26 cellular contexts compared by ENCODE assay signal in the genomic region with DNA sequence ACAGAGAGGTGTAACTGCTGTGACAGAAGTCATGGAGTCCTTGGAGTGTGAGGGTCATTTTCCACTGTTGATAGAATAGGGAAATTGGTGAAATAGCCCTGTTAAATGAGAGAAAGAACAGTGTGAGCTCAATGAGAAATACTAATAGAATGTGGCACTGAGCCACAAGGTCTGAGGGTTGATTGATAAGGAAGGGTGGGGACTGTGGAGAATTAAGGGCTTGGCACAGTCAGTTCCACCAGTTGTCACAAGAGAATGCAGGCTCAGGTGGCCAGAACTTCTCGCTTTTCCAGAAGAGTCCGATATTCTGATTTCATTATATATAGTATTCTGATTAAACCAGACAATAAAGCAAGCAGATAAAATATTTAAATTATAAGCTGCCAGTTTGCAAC. TPM values are rescaled to one million over a fixed set of nuclear protein-coding genes. Genes with fewer than 3 reads are reported as not detected.
DNase-seq lines count a peak whose midpoint lies in the region; ATAC-seq, FAIRE-seq and TF ChIP-seq lines count a peak whose summit lies in the region.
"Had no signal": no experiment of that assay in that cellular context is flagged by ENCODE, and none has a peak within 500 bp of the region (broad histone marks: within the 10 kb centered on the region; RNA-seq: fewer than 3 reads in every experiment).

No MANE protein-coding gene starts in this region.

- TF ChIP-seq POLR2A in body of pancreas (IDR thresholded peaks at IDR 0.05): no peak

- peaks cover 13% of the 10 kb centered on the region for H3K4me1 ChIP-seq in RWPE2 (ENCODE audit: insufficient read depth, poor library complexity, severe bottlenecking)
- H3K4me1 ChIP-seq in pancreas: no peaks in the 10 kb centered on the region
- H3K4me1 ChIP-seq in body of pancreas: no peaks in the 10 kb centered on the region

- H3K4me3 Mint-ChIP-seq in Calu3 (ENCODE audit: low read depth, unreplicated experiment) (peak overlapping the region; percentile 70), progenitor cell of endocrine pancreas (ENCODE audit: low read depth) (no peak overlapping the region)
- H3K4me3 Mint-ChIP-seq: activated CD4-positive, alpha-beta T cell treated with anti-CD3 and anti-CD28 coated beads, Interleukin-2, amount 10 ng/mL, durations not matched to agents 7 days and 5 days; CD14-positive monocyte; stimulated activated memory B cell treated with anti-CD40 and anti-IgM and Interleukin-4, amounts not matched to agents 10 μg/mL and 1 μg/mL and 100 μg/mL, for 72 hours had no signal

- BruUV-seq in Calu3 (replicated peaks; lab: Mats Ljungman, UMichigan): TSS peak; percentile 45

- TF ChIP-seq CTCF in Calu3 (IDR thresholded peaks at IDR 0.05; ENCODE audit: unreplicated experiment) (no peak), RWPE2 (IDR thresholded peaks at IDR 0.05; ENCODE audit: poor library complexity, severe bottlenecking) (no peak), pancreas (IDR thresholded peaks at IDR 0.05) (no peak), body of pancreas (IDR thresholded peaks at IDR 0.05) (no peak), progenitor cell of endocrine pancreas (IDR thresholded peaks at IDR 0.05; ENCODE audit: unreplicated experiment) (no peak)

- H3K4me3 ChIP-seq in RWPE2 (ENCODE audit: severe bottlenecking): no peak overlapping the region
- H3K4me3 ChIP-seq in pancreas: no peak overlapping the region
- H3K4me3 ChIP-seq in body of pancreas: no peak overlapping the region
- H3K4me3 ChIP-seq: heart right ventricle, thoracic aorta had no signal

- intact Hi-C loops in Calu3 (cut with micrococcal nuclease; ENCODE audit: unreplicated experiment) (loop anchor here (2.0 kb wide), 1 partner anchor 33 kb away; no protein-coding TSS in a partner anchor), pancreas (cut with DNase I) (no loop called here), body of pancreas (cut with DNase I) (no loop called here)

- FAIRE-seq in pancreas (lab: Jason Lieb, UNC): no peak
- FAIRE-seq: GM18507, TTC549 had no signal

- ATAC-seq in RWPE2 (ENCODE audit: low read depth) (no peak), pancreas (peak in 3 of 4 donors; percentile 31 to 67 (median 45)), body of pancreas (no peak)
- ATAC-seq: stimulated activated memory B cell treated with anti-CD40 and anti-IgM and Interleukin-4, amounts not matched to agents 10 μg/mL and 1 μg/mL and 100 μg/mL, for 72 hours had no signal

- H3K9me3 Mint-ChIP-seq in Calu3 (ENCODE audit: low read depth, unreplicated experiment) (no peaks in the 10 kb centered on the region), progenitor cell of endocrine pancreas (ENCODE audit: low read depth) (no peaks in the 10 kb centered on the region)
- H3K9me3 Mint-ChIP-seq: activated CD4-positive, alpha-beta T cell treated with anti-CD3 and anti-CD28 coated beads, Interleukin-2, amount 10 ng/mL, durations not matched to agents 7 days and 5 days; stimulated activated memory B cell treated with anti-CD40 and anti-IgM and Interleukin-4, amounts not matched to agents 10 μg/mL and 1 μg/mL and 100 μg/mL, for 72 hours had no signal

- H3K27me3 ChIP-seq in RWPE2 (ENCODE audit: insufficient read depth, poor library complexity, severe bottlenecking): no peaks in the 10 kb centered on the region
- H3K27me3 ChIP-seq in pancreas: no peaks in the 10 kb centered on the region
- H3K27me3 ChIP-seq in body of pancreas: no peaks in the 10 kb centered on the region

- H3K36me3 Mint-ChIP-seq in Calu3 (ENCODE audit: insufficient read depth, unreplicated experiment) (peaks cover 11% of the 10 kb centered on the region), progenitor cell of endocrine pancreas (ENCODE audit: insufficient read depth) (no peaks in the 10 kb centered on the region)
- H3K36me3 Mint-ChIP-seq: stimulated activated memory B cell treated with anti-CD40 and anti-IgM and Interleukin-4, amounts not matched to agents 10 μg/mL and 1 μg/mL and 100 μg/mL, for 72 hours had no signal

- H3K27me3 Mint-ChIP-seq in Calu3 (ENCODE audit: unreplicated experiment) (no peaks in the 10 kb centered on the region), progenitor cell of endocrine pancreas (peaks cover 23% of the 10 kb centered on the region)
- H3K27me3 Mint-ChIP-seq: stimulated activated memory B cell treated with anti-CD40 and anti-IgM and Interleukin-4, amounts not matched to agents 10 μg/mL and 1 μg/mL and 100 μg/mL, for 72 hours had no signal

- H3K9me3 ChIP-seq in RWPE2 (ENCODE audit: severe bottlenecking) (no peaks in the 10 kb centered on the region), pancreas (no peaks in the 10 kb centered on the region), body of pancreas (no peaks in the 10 kb centered on the region)
- H3K9me3 ChIP-seq: heart right ventricle, thoracic aorta had no signal

- peaks cover 50% of the 10 kb centered on the region for H3K4me1 Mint-ChIP-seq in Calu3 (ENCODE audit: low read depth, unreplicated experiment)
- H3K4me1 Mint-ChIP-seq in progenitor cell of endocrine pancreas (ENCODE audit: low read depth): no peaks in the 10 kb centered on the region

- WGBS in pancreas, 2 donors: 46 to 87% methylated on average over 2 of the region's 2 CpGs
- whole genome bisulfite sequencing in body of pancreas, 2 donors: 60 to 80% methylated on average over 2 of the region's 2 CpGs

- H3K36me3 ChIP-seq in RWPE2 (ENCODE audit: low read depth): no peaks in the 10 kb centered on the region
- no peaks in the 10 kb centered on the region for H3K36me3 ChIP-seq in pancreas
- H3K36me3 ChIP-seq in body of pancreas (replicated peaks in 1 of 2; ENCODE audit: insufficient read depth in 1 of 2, low read depth in 2 of 2): no peaks in the 10 kb centered on the region
- H3K36me3 ChIP-seq: heart right ventricle, thoracic aorta had no signal

- CTCF ChIA-PET in Calu3 (lab: Charles Lee): interaction anchor here (1.2 to 2.2 kb wide), 6 partner anchors 19 to 86 kb away, joined by 3 to 16 read pairs (median 5); no protein-coding TSS in a partner anchor

- H3K27ac ChIP-seq in RWPE2 (ENCODE audit: poor library complexity, severe bottlenecking) (peak overlapping the region; percentile 29), epithelial cell of prostate (peak overlapping the region; percentile 95), pancreas (no peak overlapping the region), body of pancreas (no peak overlapping the region)
- H3K27ac ChIP-seq: heart right ventricle, thoracic aorta had no signal

- H3K27ac Mint-ChIP-seq in Calu3 (ENCODE audit: unreplicated experiment) (peak overlapping the region; percentile 92), progenitor cell of endocrine pancreas (no peak overlapping the region)
- H3K27ac Mint-ChIP-seq: stimulated activated memory B cell treated with anti-CD40 and anti-IgM and Interleukin-4, amounts not matched to agents 10 μg/mL and 1 μg/mL and 100 μg/mL, for 72 hours had no signal

- DNase-seq in Calu3: peak; percentile 32
- no peak for DNase-seq in RWPE2 (ENCODE audit: low spot score)
- DNase-seq in epithelial cell of prostate (ENCODE audit: low read depth, low spot score): no peak
- no peak for DNase-seq in pancreas
- DNase-seq in body of pancreas: no peak
- no peak for DNase-seq in NCI-H2196 (lab: John Stamatoyannopoulos, UW; ENCODE audit: unreplicated experiment)
- DNase-seq in progenitor cell of endocrine pancreas (ENCODE audit: low spot score, unreplicated experiment): no peak
- no peak for DNase-seq in HuH-7 (ENCODE audit: low spot score)
- DNase-seq: activated CD4-positive, alpha-beta T cell treated with anti-CD3 and anti-CD28 coated beads, Interleukin-2, amount 10 ng/mL, durations not matched to agents 7 days and 5 days; central memory CD4-positive, alpha-beta T cell; effector CD8-positive, alpha-beta T cell; heart right ventricle; NCI-H1092 treated with DMSO at 0.1 percent for 48 hours; NCI-H2081 treated with DMSO at 0.1 percent for 48 hours; NCI-H510A; NK-92 treated with Interleukin-12 subunit alpha and Interleukin-12 subunit beta, amount 100 ng/mL, for 24 hours had no signal

RNA-seq across cellular contexts. Expression of a gene that starts 9.1 kb away (rescaled TPM):
- 19.4 and 55.8 TPM in 2 replicates for total RNA-seq in Calu3 (2022)
- total RNA-seq in pancreas: 1 to 10 TPM in 3 of 6 donors, under 1 TPM in 2, not detected in 1; 0.37 to 3.1 (median 1.4) TPM
- 1 to 10 TPM in 1 of 2 donors, under 1 TPM in 1; 0.65 to 1.6 TPM for polyA plus RNA-seq in pancreas
- under 1 TPM in 1 of 2 donors, not detected in 1; 0.78 TPM for total RNA-seq in body of pancreas
- not detected in 2 replicates for total RNA-seq in progenitor cell of endocrine pancreas
- total RNA-seq: osteoblast had no signal
- polyA plus RNA-seq: AG04450 had no signal

RNA-seq across cellular contexts. Expression of a gene that starts 50.5 kb away (rescaled TPM):
- total RNA-seq in Calu3 (2022) (not detected in 2 replicates), pancreas (not detected), body of pancreas (not detected), progenitor cell of endocrine pancreas (not detected in 2 replicates)
- polyA plus RNA-seq in pancreas: not detected
- total RNA-seq: activated CD4-positive, alpha-beta T cell treated with anti-CD3 and anti-CD28 coated beads, Interleukin-2, amount 10 ng/mL, durations not matched to agents 7 days and 5 days; heart right ventricle; liver; osteoblast; RPMI7951; sciatic nerve; thoracic aorta had no signal
- polyA plus RNA-seq: AG04450, CD14-positive monocyte, heart right ventricle, liver had no signal

RNA-seq across cellular contexts. Expression of a gene that starts 55.5 kb away (rescaled TPM):
- 58.7 and 64.5 TPM in 2 replicates for total RNA-seq in Calu3 (2022)
- 10 to 100 TPM; 15.9 to 37.6 (median 23.4) TPM for total RNA-seq in pancreas
- 10 to 100 TPM; 28.2 to 31.4 TPM for polyA plus RNA-seq in pancreas
- total RNA-seq in body of pancreas: 10 to 100 TPM; 40.5 to 83.4 TPM
- total RNA-seq in progenitor cell of endocrine pancreas: 27.1 and 30.7 TPM in 2 replicates

RNA-seq across cellular contexts. Expression of a gene that starts 59.3 kb away (rescaled TPM):
- total RNA-seq in Calu3 (2022) (0.12 and 0.22 TPM in 2 replicates), pancreas (not detected), body of pancreas (not detected), progenitor cell of endocrine pancreas (0.13 TPM in 1 of 2 replicates, not detected in the other)
- not detected for polyA plus RNA-seq in pancreas
- total RNA-seq: activated CD4-positive, alpha-beta T cell treated with anti-CD3 and anti-CD28 coated beads, Interleukin-2, amount 10 ng/mL, durations not matched to agents 7 days and 5 days; heart right ventricle; liver; osteoblast; RPMI7951; sciatic nerve; thoracic aorta had no signal
- polyA plus RNA-seq: AG04450, CD14-positive monocyte, heart right ventricle, liver had no signal

Comparison
In these comparisons a context has a peak if more than half of its experiments do, and no peak if none do; other contexts are left out.
1. ATAC-seq: peak in pancreas (3 of 4); none in RWPE2 (single experiment) and body of pancreas (single experiment).
2. H3K27ac ChIP-seq: peak in RWPE2 (single experiment) and epithelial cell of prostate (single experiment); none in pancreas (0 of 4) and body of pancreas (0 of 4).